ENCODE assay signal across 18 cellular contexts in genomic region chr1:12195416-12195815, GRCh38. TPM values are rescaled to one million over a fixed set of nuclear protein-coding genes. Genes with fewer than 3 reads are reported as not detected.
DNase-seq lines count a peak whose midpoint lies in the region; ATAC-seq and TF ChIP-seq lines count a peak whose summit lies in the region.
"Had no signal": no experiment of that assay in that cellular context is flagged by ENCODE, and none has a peak within 500 bp of the region (broad histone marks: within the 10 kb centered on the region; RNA-seq: fewer than 3 reads in every experiment).

No MANE protein-coding gene starts in this region.

- H3K36me3 ChIP-seq in osteoblast (ENCODE audit: insufficient read depth, low read length) = peaks cover 22% of the 10 kb centered on the region

- H3K27ac Mint-ChIP-seq in activated CD8-positive, alpha-beta memory T cell treated with anti-CD3 and anti-CD28 coated beads, Interleukin-2, amount 10 ng/mL, durations not matched to agents 7 days and 5 days = peak overlapping the region; percentile 6
- H3K27ac Mint-ChIP-seq in activated naive CD8-positive, alpha-beta T cell treated with anti-CD3 and anti-CD28 coated beads, Interleukin-2, amount 10 ng/mL, durations not matched to agents 7 days and 5 days = peak overlapping the region; percentile 58

- no peak for DNase-seq in activated CD8-positive, alpha-beta memory T cell treated with anti-CD3 and anti-CD28 coated beads, Interleukin-2, amount 10 ng/mL, durations not matched to agents 7 days and 5 days
- no peak for DNase-seq in activated CD8-positive, alpha-beta memory T cell treated with anti-CD3 and anti-CD28 coated beads, Interleukin-2, amount 50 U/mL, for 4 hours
- DNase-seq in HL-60 (ENCODE audit: low read depth in 1 of 2, low spot score in 1 of 2) (no peak), osteoblast (ENCODE audit: insufficient read length, low spot score, missing footprints) (peak; percentile 58), hypothalamus (lab: John Stamatoyannopoulos, UW) (no peak), NCI-H2081 treated with DMSO at 0.1 percent for 48 hours (lab: John Stamatoyannopoulos, UW) (no peak), CD1c-positive myeloid dendritic cell (ENCODE audit: extremely low spot score) (no peak)
- DNase-seq in activated naive CD8-positive, alpha-beta T cell treated with anti-CD3 and anti-CD28 coated beads, Interleukin-2, amount 10 ng/mL, durations not matched to agents 7 days and 5 days = no peak
- DNase-seq: amygdala, dorsolateral prefrontal cortex, mucosa of descending colon, NCI-H1417, NCI-H774, nucleus accumbens, SHP77 had no signal

- H3K4me3 Mint-ChIP-seq in activated CD8-positive, alpha-beta memory T cell treated with anti-CD3 and anti-CD28 coated beads, Interleukin-2, amount 10 ng/mL, durations not matched to agents 7 days and 5 days = no peak overlapping the region
- no peak overlapping the region for H3K4me3 Mint-ChIP-seq in activated naive CD8-positive, alpha-beta T cell treated with anti-CD3 and anti-CD28 coated beads, Interleukin-2, amount 10 ng/mL, durations not matched to agents 7 days and 5 days

- H3K27me3 ChIP-seq in HL-60 (ENCODE audit: insufficient read depth, poor library complexity, severe bottlenecking) (no peaks in the 10 kb centered on the region), osteoblast (ENCODE audit: insufficient read depth, low read length) (no peaks in the 10 kb centered on the region)

- no peak overlapping the region for H2AFZ ChIP-seq in osteoblast (ENCODE audit: low read length)

- no peak for ATAC-seq in activated CD8-positive, alpha-beta memory T cell treated with anti-CD3 and anti-CD28 coated beads, Interleukin-2, amount 10 ng/mL, durations not matched to agents 7 days and 5 days
- ATAC-seq in activated naive CD8-positive, alpha-beta T cell treated with anti-CD3 and anti-CD28 coated beads, Interleukin-2, amount 10 ng/mL, durations not matched to agents 7 days and 5 days (ENCODE audit: low read depth) = no peak
- ATAC-seq: A549, mucosa of descending colon had no signal

- no peaks in the 10 kb centered on the region for H3K9me3 Mint-ChIP-seq in activated CD8-positive, alpha-beta memory T cell treated with anti-CD3 and anti-CD28 coated beads, Interleukin-2, amount 10 ng/mL, durations not matched to agents 7 days and 5 days (ENCODE audit: low read depth)
- no peaks in the 10 kb centered on the region for H3K9me3 Mint-ChIP-seq in activated naive CD8-positive, alpha-beta T cell treated with anti-CD3 and anti-CD28 coated beads, Interleukin-2, amount 10 ng/mL, durations not matched to agents 7 days and 5 days

- CTCF ChIA-PET in activated CD8-positive, alpha-beta memory T cell treated with anti-CD3 and anti-CD28 coated beads, Interleukin-2, amount 10 ng/mL, durations not matched to agents 7 days and 5 days (lab: Charles Lee) = interaction anchor here (1.3 to 3.6 kb wide), 3 partner anchors 18 to 89 kb away, joined by 3 to 13 read pairs (median 3); no protein-coding TSS in a partner anchor

- H3K4me1 ChIP-seq in osteoblast (ENCODE audit: insufficient read depth, low read length) = no peaks in the 10 kb centered on the region
- H3K4me1 ChIP-seq: A549 had no signal

- no peaks in the 10 kb centered on the region for H3K79me2 ChIP-seq in osteoblast (ENCODE audit: insufficient read depth, low read length)

- H4K20me1 ChIP-seq in osteoblast (ENCODE audit: insufficient read depth, low read length) = no peaks in the 10 kb centered on the region

- H3K4me2 ChIP-seq in osteoblast (ENCODE audit: insufficient read depth, low read length) = no peak overlapping the region
- H3K4me2 ChIP-seq: A549 had no signal

- POLR2A ChIA-PET in activated naive CD8-positive, alpha-beta T cell treated with anti-CD3 and anti-CD28 coated beads, Interleukin-2, amount 10 ng/mL, durations not matched to agents 7 days and 5 days (lab: Charles Lee) = interaction anchor here (0.6 kb wide), 1 partner anchor 279 kb away, joined by 3 read pairs; no protein-coding TSS in a partner anchor

- H3K4me3 ChIP-seq in HL-60 (replicated peaks; ENCODE audit: insufficient read depth, low read length) (no peak overlapping the region), osteoblast (ENCODE audit: insufficient read depth, low read length) (no peak overlapping the region)
- H3K4me3 ChIP-seq: A549, dorsolateral prefrontal cortex, mucosa of descending colon had no signal

- peaks cover 51% of the 10 kb centered on the region for H3K36me3 Mint-ChIP-seq in activated CD8-positive, alpha-beta memory T cell treated with anti-CD3 and anti-CD28 coated beads, Interleukin-2, amount 10 ng/mL, durations not matched to agents 7 days and 5 days
- H3K36me3 Mint-ChIP-seq in activated naive CD8-positive, alpha-beta T cell treated with anti-CD3 and anti-CD28 coated beads, Interleukin-2, amount 10 ng/mL, durations not matched to agents 7 days and 5 days = peaks cover 46% of the 10 kb centered on the region

- no peak for TF ChIP-seq CTCF in HL-60 (IDR thresholded peaks at IDR 0.05; ENCODE audit: insufficient read depth, low read length)
- TF ChIP-seq CTCF in osteoblast (IDR thresholded peaks at IDR 0.05; ENCODE audit: extremely low read depth, low read depth, low read length) = no peak

- H3K27ac ChIP-seq in HL-60 (replicated peaks) = peak overlapping the region; percentile 57
- no peak overlapping the region for H3K27ac ChIP-seq in osteoblast (ENCODE audit: low read depth, low read length)
- H3K27ac ChIP-seq: A549 had no signal

- peaks cover 50% of the 10 kb centered on the region for H3K4me1 Mint-ChIP-seq in activated CD8-positive, alpha-beta memory T cell treated with anti-CD3 and anti-CD28 coated beads, Interleukin-2, amount 10 ng/mL, durations not matched to agents 7 days and 5 days
- peaks cover 44% of the 10 kb centered on the region for H3K4me1 Mint-ChIP-seq in activated naive CD8-positive, alpha-beta T cell treated with anti-CD3 and anti-CD28 coated beads, Interleukin-2, amount 10 ng/mL, durations not matched to agents 7 days and 5 days

- no peaks in the 10 kb centered on the region for H3K27me3 Mint-ChIP-seq in activated CD8-positive, alpha-beta memory T cell treated with anti-CD3 and anti-CD28 coated beads, Interleukin-2, amount 10 ng/mL, durations not matched to agents 7 days and 5 days
- no peaks in the 10 kb centered on the region for H3K27me3 Mint-ChIP-seq in activated naive CD8-positive, alpha-beta T cell treated with anti-CD3 and anti-CD28 coated beads, Interleukin-2, amount 10 ng/mL, durations not matched to agents 7 days and 5 days

- H3K9me3 ChIP-seq in osteoblast (ENCODE audit: low read depth, low read length) = no peaks in the 10 kb centered on the region
- H3K9me3 ChIP-seq: A549, mucosa of descending colon had no signal

RNA-seq across cellular contexts. Expression of gene TNFRSF1B, which starts 28.6 kb away (rescaled TPM):
- total RNA-seq in activated CD8-positive, alpha-beta memory T cell treated with anti-CD3 and anti-CD28 coated beads, Interleukin-2, amount 10 ng/mL, durations not matched to agents 7 days and 5 days = 100 to 1,000 TPM; 294 to 370 TPM
- 100 to 1,000 TPM; 215 to 246 TPM for total RNA-seq in activated naive CD8-positive, alpha-beta T cell treated with anti-CD3 and anti-CD28 coated beads, Interleukin-2, amount 10 ng/mL, durations not matched to agents 7 days and 5 days
- total RNA-seq in osteoblast = 11.2 and 12.7 TPM in 2 replicates
- total RNA-seq: G401, OCI-LY7 had no signal

RNA-seq across cellular contexts. Expression of gene VPS13D, which starts 34.4 kb away (rescaled TPM):
- total RNA-seq in activated CD8-positive, alpha-beta memory T cell treated with anti-CD3 and anti-CD28 coated beads, Interleukin-2, amount 10 ng/mL, durations not matched to agents 7 days and 5 days = 10 to 100 TPM; 34.6 to 38.3 TPM
- total RNA-seq in activated naive CD8-positive, alpha-beta T cell treated with anti-CD3 and anti-CD28 coated beads, Interleukin-2, amount 10 ng/mL, durations not matched to agents 7 days and 5 days = 10 to 100 TPM; 52.6 to 53.3 TPM
- 46.0 and 48.5 TPM in 2 replicates for total RNA-seq in osteoblast

Comparison
In these comparisons a context has a peak if more than half of its experiments do, and no peak if none do; other contexts are left out.
1. RNA of gene TNFRSF1B, which starts 28.6 kb away (total RNA-seq): 294 to 370 TPM in activated CD8-positive, alpha-beta memory T cell treated with anti-CD3 and anti-CD28 coated beads, Interleukin-2, amount 10 ng/mL, durations not matched to agents 7 days and 5 days and 215 to 246 TPM in activated naive CD8-positive, alpha-beta T cell treated with anti-CD3 and anti-CD28 coated beads, Interleukin-2, amount 10 ng/mL, durations not matched to agents 7 days and 5 days; 11.2 to 12.7 TPM in osteoblast; every median in the first group is over 10 times any median in the second.